35 cellular contexts compared by ENCODE assay signal in the genomic region with DNA sequence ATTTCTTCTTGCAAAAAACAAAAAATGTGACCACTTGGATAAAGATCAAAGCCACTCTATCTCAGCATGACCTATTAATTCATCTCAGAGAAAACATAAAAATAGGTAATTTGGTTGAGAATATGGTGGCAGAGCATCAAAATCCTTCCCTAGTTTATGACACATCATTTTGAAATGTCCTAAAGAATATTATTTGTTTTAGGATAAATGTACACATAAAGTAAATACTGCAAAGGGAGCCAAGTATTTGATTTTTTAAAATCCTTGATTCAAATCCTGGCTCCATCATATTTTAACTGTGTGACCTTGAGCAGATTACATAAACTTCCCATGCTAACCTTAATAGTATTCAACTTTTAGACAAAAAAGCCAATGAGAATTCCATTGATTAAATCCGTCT.
"Had no signal": no experiment of that assay in that cellular context is flagged by ENCODE, and none has a peak within 500 bp of the region (broad histone marks: within the 10 kb centered on the region; RNA-seq: fewer than 3 reads in every experiment).

No MANE protein-coding gene starts in this region.

- H3K27me3 ChIP-seq: adrenal gland, body of pancreas, brain microvascular endothelial cell, breast epithelium had no signal

- ATAC-seq: activated CD8-positive, alpha-beta T cell treated with anti-CD3 and anti-CD28 coated beads for 36 hours; activated naive CD4-positive, alpha-beta T cell treated with anti-CD3 and anti-CD28 coated beads, Interleukin-2, amount 50 U/mL, for 72 hours; activated T-cell treated with anti-CD3 and anti-CD28 coated beads, Interleukin-2, amount 50 U/mL, for 4 hours; activated T-cell treated with anti-CD3 and anti-CD28 coated beads, Interleukin-2, amount 50 U/mL, for 72 hours; activated T-helper 17 cell treated with anti-CD3 and anti-CD28 coated beads, Interleukin-2, amount 50 U/mL, for 72 hours; body of pancreas had no signal

- H3K9me3 ChIP-seq: adrenal gland, body of pancreas, breast epithelium had no signal

- H3K4me3 ChIP-seq: adrenal gland, body of pancreas, breast epithelium had no signal

- H3K36me3 ChIP-seq: adrenal gland, breast epithelium had no signal

- H3K27ac ChIP-seq: adrenal gland, body of pancreas, brain microvascular endothelial cell, breast epithelium, VCaP had no signal

- DNase-seq: activated B cell treated with CpG ODN at 0.5 μM for 24 hours; activated CD4-positive, alpha-beta memory T cell treated with anti-CD3 and anti-CD28 coated beads for 36 hours; activated CD4-positive, alpha-beta T cell treated with anti-CD3 and anti-CD28 coated beads for 4 hours; activated CD4-positive, alpha-beta T cell treated with anti-CD3 and anti-CD28 coated beads, Interleukin-2, amount 10 ng/mL, durations not matched to agents 24 days and 14 days; activated CD4-positive, alpha-beta T cell treated with anti-CD3 and anti-CD28 coated beads, Interleukin-2, amount 50 U/mL, for 1 hour; activated CD4-positive, alpha-beta T cell treated with anti-CD3 and anti-CD28 coated beads, Interleukin-2, amount 50 U/mL, for 4 hours; activated CD4-positive, CD25-positive, alpha-beta regulatory T cell treated with anti-CD3 and anti-CD28 coated beads, Interleukin-2, amount 50 U/mL, for 72 hours; activated CD8-positive, alpha-beta memory T cell treated with anti-CD3 and anti-CD28 coated beads, Interleukin-2, amount 50 U/mL, for 4 hours; activated CD8-positive, alpha-beta T cell treated with anti-CD3 and anti-CD28 coated beads for 36 hours; activated effector memory CD4-positive, alpha-beta T cell treated with anti-CD3 and anti-CD28 coated beads, Interleukin-2, amount 50 U/mL, for 16 hours; activated gamma-delta T cell treated with Interleukin-2 at 50 U/mL for 16 hours; activated naive CD4-positive, alpha-beta T cell; activated naive CD4-positive, alpha-beta T cell treated with anti-CD3 and anti-CD28 coated beads for 36 hours; activated naive CD4-positive, alpha-beta T cell treated with anti-CD3 and anti-CD28 coated beads, Interleukin-2, amount 50 U/mL, for 16 hours; activated naive CD8-positive, alpha-beta T cell treated with anti-CD3 and anti-CD28 coated beads for 36 hours; activated T-cell treated with anti-CD3 and anti-CD28 coated beads for 4 hours; activated T-cell treated with anti-CD3 and anti-CD28 coated beads, Interleukin-2, amount 50 U/mL, for 1 hour; activated T-cell treated with anti-CD3 and anti-CD28 coated beads, Interleukin-2, amount 50 U/mL, for 4 hours; activated T-cell treated with anti-CD3 and anti-CD28 coated beads, Interleukin-2, amount 50 U/mL, for 72 hours; adrenal gland; amniotic stem cell; aorta; body of pancreas; brain microvascular endothelial cell; caudate nucleus; cerebellar nuclear complex; T-helper 1 cell; T-helper 2 cell; T-helper 9 cell had no signal

- H3K4me1 ChIP-seq: adrenal gland, body of pancreas, breast epithelium had no signal

- FAIRE-seq: astrocyte, TTC549 had no signal
